9 cellular contexts compared by ENCODE assay signal in genomic region chr5:34487202-34487879, GRCh38.
DNase-seq lines count a peak whose midpoint lies in the region; ATAC-seq and TF ChIP-seq lines count a peak whose summit lies in the region.
"Had no signal": no experiment of that assay in that cellular context is flagged by ENCODE, and none has a peak within 500 bp of the region (broad histone marks: within the 10 kb centered on the region; RNA-seq: fewer than 3 reads in every experiment).

No MANE protein-coding gene starts in this region.

- intact Hi-C loops in psoas muscle (cut with DNase I) (loop anchor here (2.0 to 10.0 kb wide), 3 partner anchors 409 to 517 kb away; no protein-coding TSS in a partner anchor), OCI-LY7 (cut with micrococcal nuclease; ENCODE audit: unreplicated experiment) (loop anchor here (2.0 kb wide), 1 partner anchor 411 kb away; no protein-coding TSS in a partner anchor)

- H3K79me2 ChIP-seq in OCI-LY3 (ENCODE audit: low read length) (no peaks in the 10 kb centered on the region), OCI-LY7 (ENCODE audit: insufficient read depth, low read depth, low read length) (no peaks in the 10 kb centered on the region)

- DNase-seq in Daoy (ENCODE audit: low read depth) (peak; percentile 61), fibroblast of gingiva (ENCODE audit: low read depth) (peak; percentile 96), psoas muscle (no peak), NCI-H748 treated with DMSO at 0.1 percent for 48 hours (lab: John Stamatoyannopoulos, UW) (no peak), T1000 (lab: John Stamatoyannopoulos, UW) (no peak), OCI-LY7 (ENCODE audit: low spot score) (no peak), Kasumi-1 (lab: John Stamatoyannopoulos, UW) (no peak)
- DNase-seq: heart right ventricle had no signal

- TF ChIP-seq CTCF in OCI-LY3 (IDR thresholded peaks at IDR 0.05; ENCODE audit: low read depth, low read length) (no peak), psoas muscle (IDR thresholded peaks at IDR 0.05) (no peak), OCI-LY7 (conservative IDR thresholded peaks at IDR 0.05; ENCODE audit: low read length) (no peak)

- H4K20me1 ChIP-seq in OCI-LY3 (ENCODE audit: insufficient read depth, low read length) (no peaks in the 10 kb centered on the region), OCI-LY7 (ENCODE audit: insufficient read depth, low read length) (no peaks in the 10 kb centered on the region)

- H3K36me3 ChIP-seq in OCI-LY3 (replicated peaks; ENCODE audit: low read depth, low read length), result no peaks in the 10 kb centered on the region
- H3K36me3 ChIP-seq in psoas muscle (ENCODE audit: insufficient read depth in 1 of 2, low read depth in 1 of 2), result no peaks in the 10 kb centered on the region
- no peaks in the 10 kb centered on the region for H3K36me3 ChIP-seq in OCI-LY7 (ENCODE audit: insufficient read depth, low read length)
- H3K36me3 ChIP-seq: heart right ventricle had no signal

- no peak overlapping the region for H3K27ac ChIP-seq in OCI-LY3 (ENCODE audit: low read length)
- H3K27ac ChIP-seq in psoas muscle, result no peak overlapping the region
- H3K27ac ChIP-seq in OCI-LY7 (ENCODE audit: low read depth, low read length, poor library complexity, severe bottlenecking), result no peak overlapping the region
- H3K27ac ChIP-seq: heart right ventricle had no signal

- H3K4me2 ChIP-seq in OCI-LY3 (ENCODE audit: low read length), result 0 out of 2 replicates have a peak overlapping the region, but pooled peaks have one; percentile 9
- no peak overlapping the region for H3K4me2 ChIP-seq in OCI-LY7 (ENCODE audit: low read length)

- no TSS peak for BruUV-seq in OCI-LY7 (replicated peaks; lab: Mats Ljungman, UMichigan)

- ATAC-seq in psoas muscle, result peak in 3 of 4 donors; percentile 43 to 54 (median 50)

- H3K27me3 ChIP-seq in OCI-LY3 (ENCODE audit: low read depth, low read length) (no peaks in the 10 kb centered on the region), psoas muscle (ENCODE audit: insufficient read depth in 3 of 3, low read length in 2 of 3) (peaks cover 0 to 3% (median 0%) of the 10 kb centered on the region in 3 donors)
- H3K27me3 ChIP-seq: heart right ventricle had no signal

- CTCF ChIA-PET in OCI-LY7 (lab: Charles Lee; ENCODE audit: unreplicated experiment), result no interaction called here

- no peak overlapping the region for H3K4me3 ChIP-seq in OCI-LY3 (ENCODE audit: low read length)
- H3K4me3 ChIP-seq in psoas muscle, result no peak overlapping the region
- H3K4me3 ChIP-seq in OCI-LY7 (ENCODE audit: low read depth, low read length, poor library complexity, severe bottlenecking), result no peak overlapping the region
- H3K4me3 ChIP-seq: heart right ventricle had no signal

- 84 to 89% (median 87%) methylated on average over 11 of the region's 11 CpGs for WGBS in psoas muscle, 3 donors

- POLR2A ChIA-PET in OCI-LY7 (lab: Charles Lee), result no interaction called here

- H3K4me1 ChIP-seq in OCI-LY3 (ENCODE audit: low read length), result peaks cover 34% of the 10 kb centered on the region
- no peaks in the 10 kb centered on the region for H3K4me1 ChIP-seq in psoas muscle
- H3K4me1 ChIP-seq in OCI-LY7 (ENCODE audit: insufficient read depth, low read length, poor library complexity, severe bottlenecking), result no peaks in the 10 kb centered on the region

- H3K9ac ChIP-seq in OCI-LY3 (ENCODE audit: low read length), result no peak overlapping the region

- H2AFZ ChIP-seq in OCI-LY3 (ENCODE audit: low read depth, low read length) (peak overlapping the region; percentile 65), OCI-LY7 (ENCODE audit: low read length) (no peak overlapping the region)

- H3K9me3 ChIP-seq in OCI-LY3 (ENCODE audit: insufficient read depth, low read length), result no peaks in the 10 kb centered on the region
- no peaks in the 10 kb centered on the region for H3K9me3 ChIP-seq in psoas muscle
- no peaks in the 10 kb centered on the region for H3K9me3 ChIP-seq in OCI-LY7 (ENCODE audit: low read length)

- no peaks in the 10 kb centered on the region for H3K9me2 ChIP-seq in OCI-LY7 (ENCODE audit: insufficient read depth, low read length)

Comparison
In these comparisons a context has a peak if more than half of its experiments do, and no peak if none do; other contexts are left out.
1. DNase-seq: peak in Daoy (single experiment) and fibroblast of gingiva (single experiment); none in psoas muscle (0 of 2), NCI-H748 treated with DMSO at 0.1 percent for 48 hours (single experiment), T1000 (single experiment), OCI-LY7 (single experiment) and Kasumi-1 (0 of 2).